Comparison of ENCODE assay signal across 1 cellular context in the genomic region with DNA sequence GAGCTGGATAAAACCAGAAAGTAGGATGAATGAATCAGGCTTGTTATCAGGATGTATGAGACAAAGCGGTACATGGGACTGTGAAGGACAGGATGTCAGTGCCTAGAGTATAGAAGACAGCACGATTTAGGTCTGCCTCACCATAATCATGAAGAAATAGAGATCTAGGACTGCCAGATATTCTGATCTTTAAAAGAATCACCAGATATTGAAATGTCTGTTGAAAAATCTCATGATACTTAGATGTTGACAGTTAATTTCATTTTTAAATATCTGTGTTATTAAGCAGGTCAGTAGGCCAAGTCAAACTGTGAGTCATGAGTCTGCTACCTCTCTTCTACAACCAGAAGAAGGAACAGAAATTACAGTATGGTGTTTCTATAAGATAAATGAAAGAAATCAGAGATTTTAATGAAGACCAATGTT.
TF ChIP-seq lines count a peak whose summit lies in the region.

No MANE protein-coding gene starts in this region.

TF ChIP-seq in GM12878, 131 proteins besides CTCF, POLR2A, EP300 and RAD21 (continued from another document):
- TF ChIP-seq, protein P1, sequence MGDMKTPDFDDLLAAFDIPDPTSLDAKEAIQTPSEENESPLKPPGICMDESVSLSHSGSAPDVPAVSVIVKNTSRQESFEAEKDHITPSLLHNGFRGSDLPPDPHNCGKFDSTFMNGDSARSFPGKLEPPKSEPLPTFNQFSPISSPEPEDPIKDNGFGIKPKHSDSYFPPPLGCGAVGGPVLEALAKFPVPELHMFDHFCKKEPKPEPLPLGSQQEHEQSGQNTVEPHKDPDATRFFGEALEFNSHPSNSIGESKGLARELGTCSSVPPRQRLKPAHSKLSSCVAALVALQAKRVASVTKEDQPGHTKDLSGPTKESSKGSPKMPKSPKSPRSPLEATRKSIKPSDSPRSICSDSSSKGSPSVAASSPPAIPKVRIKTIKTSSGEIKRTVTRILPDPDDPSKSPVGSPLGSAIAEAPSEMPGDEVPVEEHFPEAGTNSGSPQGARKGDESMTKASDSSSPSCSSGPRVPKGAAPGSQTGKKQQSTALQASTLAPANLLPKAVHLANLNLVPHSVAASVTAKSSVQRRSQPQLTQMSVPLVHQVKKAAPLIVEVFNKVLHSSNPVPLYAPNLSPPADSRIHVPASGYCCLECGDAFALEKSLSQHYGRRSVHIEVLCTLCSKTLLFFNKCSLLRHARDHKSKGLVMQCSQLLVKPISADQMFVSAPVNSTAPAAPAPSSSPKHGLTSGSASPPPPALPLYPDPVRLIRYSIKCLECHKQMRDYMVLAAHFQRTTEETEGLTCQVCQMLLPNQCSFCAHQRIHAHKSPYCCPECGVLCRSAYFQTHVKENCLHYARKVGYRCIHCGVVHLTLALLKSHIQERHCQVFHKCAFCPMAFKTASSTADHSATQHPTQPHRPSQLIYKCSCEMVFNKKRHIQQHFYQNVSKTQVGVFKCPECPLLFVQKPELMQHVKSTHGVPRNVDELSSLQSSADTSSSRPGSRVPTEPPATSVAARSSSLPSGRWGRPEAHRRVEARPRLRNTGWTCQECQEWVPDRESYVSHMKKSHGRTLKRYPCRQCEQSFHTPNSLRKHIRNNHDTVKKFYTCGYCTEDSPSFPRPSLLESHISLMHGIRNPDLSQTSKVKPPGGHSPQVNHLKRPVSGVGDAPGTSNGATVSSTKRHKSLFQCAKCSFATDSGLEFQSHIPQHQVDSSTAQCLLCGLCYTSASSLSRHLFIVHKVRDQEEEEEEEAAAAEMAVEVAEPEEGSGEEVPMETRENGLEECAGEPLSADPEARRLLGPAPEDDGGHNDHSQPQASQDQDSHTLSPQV (IDR thresholded peaks at IDR 0.05), result no peak
- TF ChIP-seq CHD1 (IDR thresholded peaks at IDR 0.05; ENCODE audit: low read depth, low read length), result no peak
- no peak for TF ChIP-seq MXI1 (IDR thresholded peaks at IDR 0.05; ENCODE audit: low read depth, low read length)
- no peak for TF ChIP-seq ZNF24 (IDR thresholded peaks at IDR 0.05)
- TF ChIP-seq CREB1 (IDR thresholded peaks at IDR 0.05; ENCODE audit: low read depth), result no peak
- TF ChIP-seq ASH2L (IDR thresholded peaks at IDR 0.05; ENCODE audit: borderline replicate concordance, low read depth), result no peak
- no peak for TF ChIP-seq SREBF1 (IDR thresholded peaks at IDR 0.05; ENCODE audit: low read length)
- TF ChIP-seq BMI1 (IDR thresholded peaks at IDR 0.05; ENCODE audit: borderline replicate concordance), result no peak
- no peak for TF ChIP-seq JUND (IDR thresholded peaks at IDR 0.05; ENCODE audit: low read depth, low read length)
- TF ChIP-seq ESRRA (IDR thresholded peaks at IDR 0.05; ENCODE audit: low read length), result no peak
- TF ChIP-seq, protein P2, sequence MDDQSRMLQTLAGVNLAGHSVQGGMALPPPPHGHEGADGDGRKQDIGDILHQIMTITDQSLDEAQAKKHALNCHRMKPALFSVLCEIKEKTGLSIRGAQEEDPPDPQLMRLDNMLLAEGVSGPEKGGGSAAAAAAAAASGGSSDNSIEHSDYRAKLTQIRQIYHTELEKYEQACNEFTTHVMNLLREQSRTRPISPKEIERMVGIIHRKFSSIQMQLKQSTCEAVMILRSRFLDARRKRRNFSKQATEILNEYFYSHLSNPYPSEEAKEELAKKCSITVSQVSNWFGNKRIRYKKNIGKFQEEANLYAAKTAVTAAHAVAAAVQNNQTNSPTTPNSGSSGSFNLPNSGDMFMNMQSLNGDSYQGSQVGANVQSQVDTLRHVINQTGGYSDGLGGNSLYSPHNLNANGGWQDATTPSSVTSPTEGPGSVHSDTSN (IDR thresholded peaks at IDR 0.05; ENCODE audit: insufficient replicate concordance, low read depth, low read length), result no peak
- TF ChIP-seq PML (IDR thresholded peaks at IDR 0.05; ENCODE audit: low read length), result no peak
- TF ChIP-seq, protein P3, sequence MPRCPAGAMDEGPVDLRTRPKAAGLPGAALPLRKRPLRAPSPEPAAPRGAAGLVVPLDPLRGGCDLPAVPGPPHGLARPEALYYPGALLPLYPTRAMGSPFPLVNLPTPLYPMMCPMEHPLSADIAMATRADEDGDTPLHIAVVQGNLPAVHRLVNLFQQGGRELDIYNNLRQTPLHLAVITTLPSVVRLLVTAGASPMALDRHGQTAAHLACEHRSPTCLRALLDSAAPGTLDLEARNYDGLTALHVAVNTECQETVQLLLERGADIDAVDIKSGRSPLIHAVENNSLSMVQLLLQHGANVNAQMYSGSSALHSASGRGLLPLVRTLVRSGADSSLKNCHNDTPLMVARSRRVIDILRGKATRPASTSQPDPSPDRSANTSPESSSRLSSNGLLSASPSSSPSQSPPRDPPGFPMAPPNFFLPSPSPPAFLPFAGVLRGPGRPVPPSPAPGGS (IDR thresholded peaks at IDR 0.05; ENCODE audit: borderline replicate concordance, insufficient read depth, low read depth, low read length, poor library complexity, severe bottlenecking), result no peak
- no peak for TF ChIP-seq TCF3 (IDR thresholded peaks at IDR 0.05; ENCODE audit: borderline replicate concordance, insufficient read depth, low read depth, low read length)
- TF ChIP-seq MYC (IDR thresholded peaks at IDR 0.05; ENCODE audit: insufficient read depth, insufficient read length, insufficient replicate concordance, low read length, severe bottlenecking), result no peak
- TF ChIP-seq RAD51 (IDR thresholded peaks at IDR 0.05), result no peak
- TF ChIP-seq KDM1A (IDR thresholded peaks at IDR 0.05; ENCODE audit: borderline replicate concordance), result no peak
- no peak; a peak in 1 of 4 replicates for TF ChIP-seq ETV6 (conservative IDR thresholded peaks at IDR 0.05 in 1 of 2, IDR thresholded peaks at IDR 0.05 in 1 of 2; ENCODE audit: borderline replicate concordance in 1 of 2, low read depth in 1 of 2)
